In genomic region chr5:133365326-133365725, GRCh38 we compare ENCODE assay signal across 13 cellular contexts.
DNase-seq lines count a peak whose midpoint lies in the region; ATAC-seq and TF ChIP-seq lines count a peak whose summit lies in the region.
"Had no signal": no experiment of that assay in that cellular context is flagged by ENCODE, and none has a peak within 500 bp of the region (broad histone marks: within the 10 kb centered on the region; RNA-seq: fewer than 3 reads in every experiment).

No MANE protein-coding gene starts in this region.

- H3K4me3 Mint-ChIP-seq in Caco-2 (ENCODE audit: unreplicated experiment) (no peak overlapping the region), mesothelial cell of epicardium (no peak overlapping the region)
- H3K4me3 Mint-ChIP-seq: activated T-helper 17 cell treated with anti-CD3 and anti-CD28 coated beads, Interleukin-2, amount 50 U/mL, for 72 hours had no signal

- no TSS peak for BruUV-seq in Caco-2 (replicated peaks; lab: Mats Ljungman, UMichigan)

- H3K27me3 ChIP-seq in Caco-2 (replicated peaks; ENCODE audit: control insufficient read depth, insufficient read depth, low read length) (no peaks in the 10 kb centered on the region), H7 (ENCODE audit: control insufficient read depth, insufficient read depth, low read length) (no peaks in the 10 kb centered on the region)
- H3K27me3 ChIP-seq: ovary had no signal

- H3K4me3 ChIP-seq in Caco-2 (ENCODE audit: low read depth, low read length) = no peak overlapping the region
- H3K4me3 ChIP-seq in H7 (ENCODE audit: insufficient read depth, low read depth, low read length) = no peak overlapping the region
- H3K4me3 ChIP-seq in astrocyte of the cerebellum (ENCODE audit: low read depth, low read length) = no peak overlapping the region
- H3K4me3 ChIP-seq: ovary had no signal

- H3K36me3 Mint-ChIP-seq in Caco-2 (ENCODE audit: insufficient read depth, unreplicated experiment) (no peaks in the 10 kb centered on the region), mesothelial cell of epicardium (no peaks in the 10 kb centered on the region)

- H3K9me3 Mint-ChIP-seq in Caco-2 (ENCODE audit: unreplicated experiment) = no peaks in the 10 kb centered on the region
- no peaks in the 10 kb centered on the region for H3K9me3 Mint-ChIP-seq in mesothelial cell of epicardium
- H3K9me3 Mint-ChIP-seq: activated T-helper 17 cell treated with anti-CD3 and anti-CD28 coated beads, Interleukin-2, amount 50 U/mL, for 72 hours had no signal

- H3K27ac Mint-ChIP-seq in Caco-2 (ENCODE audit: unreplicated experiment) (no peak overlapping the region), mesothelial cell of epicardium (no peak overlapping the region)
- H3K27ac Mint-ChIP-seq: activated T-helper 17 cell treated with anti-CD3 and anti-CD28 coated beads, Interleukin-2, amount 50 U/mL, for 72 hours had no signal

- 0 out of 2 replicates have a peak, but pooled peaks cover 1% of the 10 kb centered on the region for H3K4me1 ChIP-seq in Caco-2

- intact Hi-C loops in Caco-2 (cut with micrococcal nuclease; ENCODE audit: unreplicated experiment) = no loop called here

- H3K27me3 Mint-ChIP-seq in Caco-2 (ENCODE audit: insufficient read depth, unreplicated experiment) = peaks cover 13% of the 10 kb centered on the region
- H3K27me3 Mint-ChIP-seq in mesothelial cell of epicardium (ENCODE audit: low read depth) = no peaks in the 10 kb centered on the region

- ATAC-seq in HG02870 (IDR thresholded peaks at IDR 0.05; ENCODE audit: unreplicated experiment) (no peak), GM18502 (IDR thresholded peaks at IDR 0.05; ENCODE audit: poor library complexity, unreplicated experiment) (no peak)
- ATAC-seq: activated T-helper 17 cell treated with anti-CD3 and anti-CD28 coated beads, Interleukin-2, amount 50 U/mL, for 72 hours had no signal

- in situ Hi-C loops in astrocyte of the cerebellum (cut with HindIII; ENCODE audit: low sequenced_read_pairs) = no loop called here

- CTCF ChIA-PET in Caco-2 (lab: Charles Lee) = no interaction called here

- H3K9me3 ChIP-seq in Caco-2 = no peaks in the 10 kb centered on the region
- H3K9me3 ChIP-seq: ovary had no signal

- TF ChIP-seq CTCF in Caco-2 (IDR thresholded peaks at IDR 0.05; ENCODE audit: insufficient read depth in 1 of 2, low read depth in 1 of 2, low read length in 1 of 2, severe bottlenecking in 1 of 2, unreplicated experiment in 1 of 2) = peak; percentile 41 to 53
- peak; percentile 19 for TF ChIP-seq CTCF in astrocyte of the cerebellum (IDR thresholded peaks at IDR 0.05; ENCODE audit: low read depth, low read length, missing control alignments)
- peak; percentile 47 for TF ChIP-seq CTCF in mesothelial cell of epicardium (IDR thresholded peaks at IDR 0.05; ENCODE audit: unreplicated experiment)

- POLR2A ChIA-PET in Caco-2 (lab: Charles Lee) = no interaction called here

- no peaks in the 10 kb centered on the region for H3K36me3 ChIP-seq in Caco-2 (ENCODE audit: control insufficient read depth, insufficient read depth, low read length)
- H3K36me3 ChIP-seq in H7 (replicated peaks; ENCODE audit: control insufficient read depth, insufficient read depth, low read length) = no peaks in the 10 kb centered on the region
- H3K36me3 ChIP-seq: ovary had no signal

- H3K4me1 Mint-ChIP-seq in Caco-2 (ENCODE audit: low read depth, unreplicated experiment) (no peaks in the 10 kb centered on the region), mesothelial cell of epicardium (peaks cover 50% of the 10 kb centered on the region)
- H3K4me1 Mint-ChIP-seq: activated T-helper 17 cell treated with anti-CD3 and anti-CD28 coated beads, Interleukin-2, amount 50 U/mL, for 72 hours had no signal

- DNase-seq in Caco-2 = no peak
- peak; percentile 77 for DNase-seq in H7
- no peak for DNase-seq in astrocyte of the cerebellum (ENCODE audit: low read depth)
- DNase-seq in mesothelial cell of epicardium (ENCODE audit: low spot score in 2 of 2, unreplicated experiment in 2 of 2) = no peak
- DNase-seq in midbrain (lab: John Stamatoyannopoulos, UW) = no peak
- DNase-seq in RPMI8226 = no peak
- DNase-seq: cortex of kidney, DMS79, NCI-H510A treated with DMSO at 0.1 percent for 48 hours, ovary had no signal
